In genomic region chr17:44464037-44464436, GRCh38 we compare ENCODE assay signal across 18 cellular contexts. TPM values are rescaled to one million over a fixed set of nuclear protein-coding genes. Genes with fewer than 3 reads are reported as not detected.
DNase-seq lines count a peak whose midpoint lies in the region; ATAC-seq and TF ChIP-seq lines count a peak whose summit lies in the region.
"Had no signal": no experiment of that assay in that cellular context is flagged by ENCODE, and none has a peak within 500 bp of the region (broad histone marks: within the 10 kb centered on the region; RNA-seq: fewer than 3 reads in every experiment).

No MANE protein-coding gene starts in this region.

- H2BK5ac ChIP-seq in IMR-90 (ENCODE audit: low read depth, low read length, poor library complexity, severe bottlenecking): peak overlapping the region; percentile 56

- peaks cover 21% of the 10 kb centered on the region for H3K36me3 Mint-ChIP-seq in mesothelial cell of epicardium

- no peak overlapping the region for H2BK15ac ChIP-seq in IMR-90 (ENCODE audit: low read depth, low read length)

- H3K9me1 ChIP-seq in IMR-90 (ENCODE audit: insufficient read depth, low read length): 0 out of 2 replicates have a peak, but pooled peaks cover 3% of the 10 kb centered on the region

- peak; percentile 86 for ATAC-seq in IMR-90 (ENCODE audit: low read depth)
- ATAC-seq in GM21423 (IDR thresholded peaks at IDR 0.05; ENCODE audit: unreplicated experiment): no peak
- ATAC-seq: right cardiac atrium; stimulated activated effector memory CD8-positive, alpha-beta T cell treated with anti-CD3 and anti-CD28 coated beads, Interleukin-12 subunit alpha, Interleukin-12 subunit beta, amount 100 ng/mL, for 72 hours had no signal

- H3K9me3 ChIP-seq in IMR-90 (ENCODE audit: control insufficient read depth, insufficient read depth, low read length): no peaks in the 10 kb centered on the region

- H3K36me3 ChIP-seq in BJ (ENCODE audit: control insufficient read depth, insufficient read depth, low read length) (peaks cover 4% of the 10 kb centered on the region), IMR-90 (ENCODE audit: control insufficient read depth, insufficient read depth, low read length) (peaks cover 8% of the 10 kb centered on the region), brain microvascular endothelial cell (replicated peaks) (no peaks in the 10 kb centered on the region)

- CTCF ChIA-PET in BJ (lab: Yijun Ruan, JAX) (interaction anchor here (1.1 kb wide), 1 partner anchor 31 kb away, joined by 3 read pairs; no protein-coding TSS in a partner anchor), IMR-90 (lab: Yijun Ruan, JAX) (no interaction called here), HEK293T (lab: Yijun Ruan, JAX) (no interaction called here)

- H2BK20ac ChIP-seq in IMR-90 (ENCODE audit: low read depth, low read length): no peak overlapping the region

- no peak overlapping the region for H3K14ac ChIP-seq in IMR-90 (replicated peaks; ENCODE audit: low read depth, low read length)

- DNase-seq in BJ (ENCODE audit: low read depth) (peak; percentile 14), IMR-90 (peak; percentile 51), brain microvascular endothelial cell (peak; percentile 12), mesothelial cell of epicardium (ENCODE audit: low spot score in 2 of 2, unreplicated experiment in 2 of 2) (no peak), NCI-H2196 (lab: John Stamatoyannopoulos, UW; ENCODE audit: unreplicated experiment) (no peak), HEK293T (ENCODE audit: extremely low spot score) (no peak), NCI-H1417 treated with DMSO at 0.1 percent for 48 hours (lab: John Stamatoyannopoulos, UW) (no peak)
- DNase-seq: activated naive CD8-positive, alpha-beta T cell treated with anti-CD3 and anti-CD28 coated beads, Interleukin-2, amount 10 ng/mL, durations not matched to agents 7 days and 5 days; DMS79 treated with DMSO at 0.1 percent for 48 hours; glutamatergic neuron; NCI-H1694 treated with DMSO at 0.1 percent for 48 hours; NCI-H774; right cardiac atrium; stimulated activated CD4-positive, alpha-beta T cell treated with anti-CD3 and anti-CD28 coated beads, Interleukin-4, amount 100 ng/mL, for 24 hours had no signal

- no peak for TF ChIP-seq RAD21 in IMR-90 (IDR thresholded peaks at IDR 0.05; ENCODE audit: low read length)

- H3K27ac ChIP-seq in IMR-90 (ENCODE audit: insufficient read depth, low read length) (no peak overlapping the region), brain microvascular endothelial cell (no peak overlapping the region)

- H3K79me1 ChIP-seq in IMR-90 (ENCODE audit: low read depth in 1 of 2, low read length in 2 of 2): peaks cover 34 to 55% of the 10 kb centered on the region in 2 experiments; a peak in 3 of 4 replicates

- intact Hi-C loops in IMR-90 (cut with micrococcal nuclease): no loop called here

- peak overlapping the region; percentile 40; the same call in 1 of the 2 replicates for H3K4me2 ChIP-seq in IMR-90 (ENCODE audit: low read depth, low read length)

- no TSS peak for BruUV-seq in IMR-90 (replicated peaks; lab: Mats Ljungman, UMichigan)

- H3K23ac ChIP-seq in IMR-90 (ENCODE audit: low read depth, low read length): peak overlapping the region; percentile 37; the same call in 1 of the 2 replicates

- no peak overlapping the region for H2BK120ac ChIP-seq in IMR-90 (ENCODE audit: low read depth, low read length)

- no peak for TF ChIP-seq CTCF in BJ (IDR thresholded peaks at IDR 0.05; ENCODE audit: insufficient read depth, low read depth, low read length)
- no peak for TF ChIP-seq CTCF in IMR-90 (conservative IDR thresholded peaks at IDR 0.05; ENCODE audit: low read depth, low read length)
- no peak for TF ChIP-seq CTCF in brain microvascular endothelial cell (IDR thresholded peaks at IDR 0.05; ENCODE audit: low read depth, low read length, missing control alignments)
- no peak for TF ChIP-seq CTCF in mesothelial cell of epicardium (IDR thresholded peaks at IDR 0.05; ENCODE audit: unreplicated experiment)

- H4K5ac ChIP-seq in IMR-90 (ENCODE audit: low read depth, low read length): no peak overlapping the region

- H4K8ac ChIP-seq in IMR-90 (ENCODE audit: low read depth in 2 of 2, low read length in 2 of 2): no peak overlapping the region

- no peak overlapping the region for H3K56ac ChIP-seq in IMR-90 (ENCODE audit: extremely low read depth, insufficient read depth, low read length)

- H3K9ac ChIP-seq in IMR-90 (ENCODE audit: low read depth, low read length): no peak overlapping the region

- TF ChIP-seq POLR2A in IMR-90 (IDR thresholded peaks at IDR 0.05; ENCODE audit: low read depth, low read length): no peak

- dilution Hi-C loops in IMR-90 (cut with HindIII; ENCODE audit: low sequenced_read_pairs, unreplicated experiment): no loop called here

- H3K4me3 ChIP-seq in BJ (ENCODE audit: low read depth, low read length): no peak overlapping the region
- no peak overlapping the region for H3K4me3 ChIP-seq in IMR-90 (ENCODE audit: insufficient read depth, low read depth, low read length)
- no peak overlapping the region for H3K4me3 ChIP-seq in brain microvascular endothelial cell (ENCODE audit: low read depth, low read length)

- no peak overlapping the region for H4K91ac ChIP-seq in IMR-90 (ENCODE audit: insufficient read depth, low read depth, low read length)

- peaks cover 11% of the 10 kb centered on the region for H3K4me1 Mint-ChIP-seq in mesothelial cell of epicardium

- no peak overlapping the region for H3K4ac ChIP-seq in IMR-90 (ENCODE audit: low read depth, low read length)

- peaks cover 31% of the 10 kb centered on the region for H4K20me1 ChIP-seq in IMR-90 (ENCODE audit: insufficient read depth, low read length)

- H3K4me1 ChIP-seq in IMR-90 (ENCODE audit: control insufficient read depth, insufficient read depth, low read length): peaks cover 5% of the 10 kb centered on the region

- in situ Hi-C loops in IMR-90 (cut with MboI; ENCODE audit: low sequenced_read_pairs) (no loop called here), brain microvascular endothelial cell (cut with HindIII; ENCODE audit: low pct_ligation_motif_present, low sequenced_read_pairs) (no loop called here)

- POLR2A ChIA-PET in BJ (lab: Charles Lee): interaction anchor here (0.6 kb wide), 1 partner anchor 264 kb away, joined by 5 read pairs; the partner anchor contains the start of gene ATXN7L3
- POLR2A ChIA-PET in IMR-90 (lab: Charles Lee; ENCODE audit: unreplicated experiment): no interaction called here
- POLR2A ChIA-PET in HEK293T (lab: Yijun Ruan, JAX): no interaction called here

- no peaks in the 10 kb centered on the region for H3K27me3 Mint-ChIP-seq in mesothelial cell of epicardium (ENCODE audit: low read depth)
- H3K27me3 Mint-ChIP-seq: activated naive CD8-positive, alpha-beta T cell treated with anti-CD3 and anti-CD28 coated beads, Interleukin-2, amount 10 ng/mL, durations not matched to agents 7 days and 5 days; B cell; IgD-negative memory B cell had no signal

- no peak overlapping the region for H2AK9ac ChIP-seq in IMR-90 (replicated peaks; ENCODE audit: low read depth, low read length, poor library complexity)

- no CpG with 5 or more reads among the region's 1 CpG for WGBS in IMR-90 (ENCODE audit: extremely low coverage in 2 of 2, insufficient read length in 1 of 2), 2 experiments

- H3K18ac ChIP-seq in IMR-90 (ENCODE audit: low read depth, low read length): no peak overlapping the region

- no peak overlapping the region for H2AFZ ChIP-seq in IMR-90 (replicated peaks; ENCODE audit: low read length, poor library complexity)

- no peak overlapping the region for H2AK5ac ChIP-seq in IMR-90 (ENCODE audit: low read depth, low read length)

- H3K27me3 ChIP-seq in BJ (ENCODE audit: control insufficient read depth, insufficient read depth, low read length) (no peaks in the 10 kb centered on the region), IMR-90 (ENCODE audit: control insufficient read depth, insufficient read depth, low read length) (no peaks in the 10 kb centered on the region), brain microvascular endothelial cell (replicated peaks) (no peaks in the 10 kb centered on the region)

- H3K4me3 Mint-ChIP-seq in mesothelial cell of epicardium: no peak overlapping the region
- H3K4me3 Mint-ChIP-seq: activated naive CD8-positive, alpha-beta T cell treated with anti-CD3 and anti-CD28 coated beads, Interleukin-2, amount 10 ng/mL, durations not matched to agents 7 days and 5 days; B cell; IgD-negative memory B cell; stimulated activated effector memory CD8-positive, alpha-beta T cell treated with anti-CD3 and anti-CD28 coated beads, Interleukin-12 subunit alpha, Interleukin-12 subunit beta, amount 100 ng/mL, for 72 hours had no signal

- peaks cover 7% of the 10 kb centered on the region for H3K9me3 Mint-ChIP-seq in mesothelial cell of epicardium
- H3K9me3 Mint-ChIP-seq: activated naive CD8-positive, alpha-beta T cell treated with anti-CD3 and anti-CD28 coated beads, Interleukin-2, amount 10 ng/mL, durations not matched to agents 7 days and 5 days; IgD-negative memory B cell; stimulated activated effector memory CD8-positive, alpha-beta T cell treated with anti-CD3 and anti-CD28 coated beads, Interleukin-12 subunit alpha, Interleukin-12 subunit beta, amount 100 ng/mL, for 72 hours had no signal

- peak overlapping the region; percentile 10 for H3K27ac Mint-ChIP-seq in mesothelial cell of epicardium
- H3K27ac Mint-ChIP-seq: activated naive CD8-positive, alpha-beta T cell treated with anti-CD3 and anti-CD28 coated beads, Interleukin-2, amount 10 ng/mL, durations not matched to agents 7 days and 5 days; B cell; IgD-negative memory B cell; stimulated activated effector memory CD8-positive, alpha-beta T cell treated with anti-CD3 and anti-CD28 coated beads, Interleukin-12 subunit alpha, Interleukin-12 subunit beta, amount 100 ng/mL, for 72 hours had no signal

TF ChIP-seq in HEK293T, 16 proteins besides CTCF, POLR2A, EP300 and RAD21 (continues in another document):
- no peak for TF ChIP-seq FOXK2 (IDR thresholded peaks at IDR 0.05)
- TF ChIP-seq HDGF (IDR thresholded peaks at IDR 0.05; ENCODE audit: borderline replicate concordance): no peak
- TF ChIP-seq TARDBP (IDR thresholded peaks at IDR 0.05): no peak
- no peak for TF ChIP-seq SP1 (IDR thresholded peaks at IDR 0.05)
- no peak for TF ChIP-seq ELF4 (IDR thresholded peaks at IDR 0.05)
- TF ChIP-seq LEF1 (IDR thresholded peaks at IDR 0.05; ENCODE audit: borderline replicate concordance): no peak
- TF ChIP-seq SUZ12 (IDR thresholded peaks at IDR 0.05): no peak
- no peak for TF ChIP-seq BHLHE40 (IDR thresholded peaks at IDR 0.05; ENCODE audit: borderline replicate concordance)
- TF ChIP-seq L3MBTL2 (conservative IDR thresholded peaks at IDR 0.05): no peak
- no peak for TF ChIP-seq NFRKB (IDR thresholded peaks at IDR 0.05)
- TF ChIP-seq FOXM1 (IDR thresholded peaks at IDR 0.05; ENCODE audit: borderline replicate concordance): no peak
- TF ChIP-seq CTBP1 (IDR thresholded peaks at IDR 0.05; ENCODE audit: borderline replicate concordance): no peak

RNA-seq across cellular contexts. Expression of gene GPATCH8, which starts 39.2 kb away (rescaled TPM):
- 12.4 and 13.7 TPM in 2 replicates for polyA plus RNA-seq in BJ (2011; rRNA removed)
- 13.8 and 14.1 TPM in 2 replicates for polyA minus RNA-seq in BJ (2011; rRNA and poly(A)+ RNA removed)
- total RNA-seq in IMR-90 (2012; rRNA removed): 8.8 and 13.3 TPM in 2 replicates
- 13.2 and 13.4 TPM in 2 replicates for polyA plus RNA-seq in IMR-90 (2012; rRNA removed)
- polyA plus RNA-seq in IMR-90 (2012; cell fraction: cytosol; rRNA removed): 4.0 and 6.5 TPM in 2 replicates
- polyA plus RNA-seq in IMR-90 (2012; cell fraction: nucleus; rRNA removed; ENCODE audit: low replicate concordance): 23.4 and 34.8 TPM in 2 replicates
- total RNA-seq in mesothelial cell of epicardium: 75.6 to 77.1 TPM (median 76.3 TPM) in 3 replicates

Comparison
In these comparisons a context has a peak if more than half of its experiments do, and no peak if none do; other contexts are left out.
1. DNase-seq: peak in BJ (single experiment), IMR-90 (single experiment) and brain microvascular endothelial cell (single experiment); none in mesothelial cell of epicardium (0 of 2), NCI-H2196 (single experiment), HEK293T (single experiment) and NCI-H1417 treated with DMSO at 0.1 percent for 48 hours (single experiment).